ENCODE assay signal across 26 cellular contexts in genomic region chr6:98471444-98471843, GRCh38.
"Had no signal": no experiment of that assay in that cellular context is flagged by ENCODE, and none has a peak within 500 bp of the region (broad histone marks: within the 10 kb centered on the region; RNA-seq: fewer than 3 reads in every experiment).

No MANE protein-coding gene starts in this region.

- H3K9me3 ChIP-seq: colonic mucosa, esophagus squamous epithelium, gastrocnemius medialis had no signal

- ATAC-seq: effector memory CD8-positive, alpha-beta T cell; esophagus mucosa; foreskin keratinocyte; gastrocnemius medialis; gastroesophageal sphincter; heart left ventricle; heart right ventricle had no signal

- H3K27me3 ChIP-seq: colonic mucosa, esophagus muscularis mucosa, esophagus squamous epithelium, foreskin keratinocyte, gastrocnemius medialis, gastroesophageal sphincter, heart left ventricle, heart right ventricle had no signal

- DNase-seq: colonic mucosa; cortex of kidney; dermis blood vessel endothelial cell; dorsolateral prefrontal cortex; effector CD4-positive, alpha-beta T cell; effector CD8-positive, alpha-beta T cell; effector memory CD4-positive, alpha-beta T cell; effector memory CD8-positive, alpha-beta T cell; esophagus squamous epithelium; foreskin fibroblast; foreskin keratinocyte; foreskin melanocyte; gastrocnemius medialis; glutamatergic neuron; head of caudate nucleus; heart left ventricle; heart right ventricle had no signal

- H3K4me3 ChIP-seq: colonic mucosa, coronary artery, dorsolateral prefrontal cortex, esophagus muscularis mucosa, esophagus squamous epithelium, gastrocnemius medialis, gastroesophageal sphincter, heart left ventricle, heart right ventricle had no signal

- FAIRE-seq: colon, endometrium, endothelial cell of umbilical vein, frontal cortex had no signal

- H3K36me3 ChIP-seq: colonic mucosa, esophagus muscularis mucosa, esophagus squamous epithelium, gastrocnemius medialis, gastroesophageal sphincter, heart left ventricle, heart right ventricle had no signal

- H3K4me1 ChIP-seq: colonic mucosa, esophagus muscularis mucosa, esophagus squamous epithelium, foreskin keratinocyte, gastrocnemius medialis, gastroesophageal sphincter, heart left ventricle, heart right ventricle had no signal

- H3K27ac ChIP-seq: colonic mucosa, coronary artery, dorsolateral prefrontal cortex, epithelial cell of prostate, esophagus muscularis mucosa, esophagus squamous epithelium, foreskin keratinocyte, gastrocnemius medialis, gastroesophageal sphincter, heart left ventricle, heart right ventricle had no signal
